12 cellular contexts compared by ENCODE assay signal in the genomic region with DNA sequence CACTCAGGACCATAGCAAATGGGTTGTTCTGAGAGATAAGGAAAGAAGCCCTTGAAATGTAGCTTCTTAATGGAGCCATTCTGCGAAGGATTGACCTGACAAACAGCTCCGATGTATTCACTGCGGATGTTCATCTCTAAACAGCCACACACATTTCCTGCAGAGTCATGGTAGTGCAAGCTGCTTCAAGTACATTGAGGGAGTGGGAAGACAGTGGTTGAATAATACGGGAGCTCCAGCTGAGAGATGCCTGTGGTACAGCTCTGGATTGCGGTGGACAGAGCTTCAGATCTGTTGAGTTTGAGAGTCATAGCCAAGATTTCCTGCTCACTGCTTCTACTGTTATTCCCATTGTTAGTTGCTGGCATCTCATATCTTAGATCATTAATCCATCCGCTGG.
A peak's percentile ranks its signal among the peaks of the same experiment; 100 is the strongest.
DNase-seq lines count a peak whose midpoint lies in the region; ATAC-seq, FAIRE-seq and TF ChIP-seq lines count a peak whose summit lies in the region.
"Had no signal": no experiment of that assay in that cellular context is flagged by ENCODE, and none has a peak within 500 bp of the region (broad histone marks: within the 10 kb centered on the region; RNA-seq: fewer than 3 reads in every experiment).

No MANE protein-coding gene starts in this region.

- H3K4me1 ChIP-seq in mesenchymal stem cell (ENCODE audit: control insufficient read depth, insufficient read depth, low read depth, low read length) = no peaks in the 10 kb centered on the region

- no peak overlapping the region for H2BK120ac ChIP-seq in mesenchymal stem cell (ENCODE audit: low read depth, low read length)

- peaks cover 7% of the 10 kb centered on the region for H3K4me1 Mint-ChIP-seq in activated naive CD8-positive, alpha-beta T cell treated with anti-CD3 and anti-CD28 coated beads, Interleukin-2, amount 50 U/mL, for 24 hours
- H3K4me1 Mint-ChIP-seq: neural crest cell had no signal

- peaks cover 0 to 36% of the 10 kb centered on the region in 2 experiments for H3K27me3 ChIP-seq in mesenchymal stem cell (ENCODE audit: control insufficient read depth in 1 of 2, insufficient read depth in 1 of 2, low read length in 2 of 2)

- H3K27ac Mint-ChIP-seq in activated naive CD8-positive, alpha-beta T cell treated with anti-CD3 and anti-CD28 coated beads, Interleukin-2, amount 50 U/mL, for 24 hours = no peak overlapping the region

- H3K4me2 ChIP-seq in mesenchymal stem cell (ENCODE audit: low read length, poor library complexity, severe bottlenecking) = no peak overlapping the region

- no peak overlapping the region for H3K27ac ChIP-seq in mesenchymal stem cell (ENCODE audit: low read length, poor library complexity, severe bottlenecking)

- no peak overlapping the region for H2AK5ac ChIP-seq in mesenchymal stem cell (ENCODE audit: low read length, severe bottlenecking)

- H3K79me1 ChIP-seq in mesenchymal stem cell (replicated peaks; ENCODE audit: low read length, poor library complexity, severe bottlenecking) = no peaks in the 10 kb centered on the region

- H3K9me3 ChIP-seq in mesenchymal stem cell (ENCODE audit: control insufficient read depth, low read length) = no peaks in the 10 kb centered on the region

- DNase-seq in AG20443 (ENCODE audit: low spot score) (peak; percentile 33), GDM1 (lab: John Stamatoyannopoulos, UW) (peak; percentile 35), mesenchymal stem cell (peak; percentile 70), H54 (ENCODE audit: insufficient read length, low spot score) (no peak)
- DNase-seq in activated naive CD8-positive, alpha-beta T cell treated with anti-CD3 and anti-CD28 coated beads, Interleukin-2, amount 50 U/mL, for 24 hours = no peak
- DNase-seq in activated CD4-positive, CD25-positive, alpha-beta regulatory T cell treated with anti-CD3 and anti-CD28 coated beads, Interleukin-2, amount 50 U/mL, for 72 hours = no peak
- DNase-seq: activated gamma-delta T cell; stimulated activated CD4-positive, alpha-beta T cell treated with anti-CD3 and anti-CD28 coated beads, Interleukin-1b, Interleukin-23, amount 100 ng/mL, for 48 hours; T-helper 9 cell had no signal

- H3K4me3 Mint-ChIP-seq in activated naive CD8-positive, alpha-beta T cell treated with anti-CD3 and anti-CD28 coated beads, Interleukin-2, amount 50 U/mL, for 24 hours = peak overlapping the region; percentile 34
- H3K4me3 Mint-ChIP-seq: neural crest cell had no signal

- H3K9ac ChIP-seq in mesenchymal stem cell (ENCODE audit: low read length) = no peak overlapping the region

- H3K9me3 Mint-ChIP-seq in activated naive CD8-positive, alpha-beta T cell treated with anti-CD3 and anti-CD28 coated beads, Interleukin-2, amount 50 U/mL, for 24 hours = no peaks in the 10 kb centered on the region

- no peaks in the 10 kb centered on the region for H3K36me3 ChIP-seq in mesenchymal stem cell (ENCODE audit: control insufficient read depth in 1 of 2, insufficient read depth in 2 of 2, low read depth in 1 of 2, low read length in 2 of 2)

- no peak overlapping the region for H2BK15ac ChIP-seq in mesenchymal stem cell (ENCODE audit: low read depth, poor library complexity, severe bottlenecking)

- no peak overlapping the region for H3K18ac ChIP-seq in mesenchymal stem cell (ENCODE audit: low read depth in 1 of 2, low read length in 2 of 2)

- H3K27me3 Mint-ChIP-seq in activated naive CD8-positive, alpha-beta T cell treated with anti-CD3 and anti-CD28 coated beads, Interleukin-2, amount 50 U/mL, for 24 hours = peaks cover 11% of the 10 kb centered on the region

- H2AFZ ChIP-seq in mesenchymal stem cell (ENCODE audit: low read depth, low read length) = no peak overlapping the region

- H2BK12ac ChIP-seq in mesenchymal stem cell (ENCODE audit: low read length in 2 of 2) = no peak overlapping the region

- no peak overlapping the region for H3K14ac ChIP-seq in mesenchymal stem cell (ENCODE audit: low read length in 2 of 2)

- no peak for ATAC-seq in activated naive CD8-positive, alpha-beta T cell treated with anti-CD3 and anti-CD28 coated beads, Interleukin-2, amount 50 U/mL, for 24 hours
- ATAC-seq in HG02571 (IDR thresholded peaks at IDR 0.05; ENCODE audit: unreplicated experiment) (no peak), HG03521 (IDR thresholded peaks at IDR 0.05; ENCODE audit: unreplicated experiment) (no peak)

- no peak overlapping the region for H3K4me3 ChIP-seq in mesenchymal stem cell (ENCODE audit: insufficient read depth in 1 of 2, low read depth in 1 of 2, low read length in 2 of 2)

- H3K23ac ChIP-seq in mesenchymal stem cell (ENCODE audit: low read length in 2 of 2) = no peak overlapping the region

- no peak overlapping the region for H4K91ac ChIP-seq in mesenchymal stem cell (ENCODE audit: low read length)

- no peak for FAIRE-seq in H54 (lab: Jason Lieb, UNC)

- H3K36me3 Mint-ChIP-seq in activated naive CD8-positive, alpha-beta T cell treated with anti-CD3 and anti-CD28 coated beads, Interleukin-2, amount 50 U/mL, for 24 hours (ENCODE audit: low read depth) = no peaks in the 10 kb centered on the region

- WGBS in mesenchymal stem cell = 81% methylated on average over 5 of the region's 6 CpGs

- H3K4ac ChIP-seq in mesenchymal stem cell (ENCODE audit: low read depth in 1 of 2, low read length in 2 of 2) = no peak overlapping the region

- no peak overlapping the region for H2BK5ac ChIP-seq in mesenchymal stem cell (ENCODE audit: low read depth, low read length, poor library complexity, severe bottlenecking)

- no peak overlapping the region for H4K8ac ChIP-seq in mesenchymal stem cell (ENCODE audit: low read length)

- TF ChIP-seq POLR2A in H54 (IDR thresholded peaks at IDR 0.05; ENCODE audit: low read depth, low read length) = no peak

Comparison
In these comparisons a context has a peak if more than half of its experiments do, and no peak if none do; other contexts are left out.
1. DNase-seq: peak in AG20443 (single experiment), GDM1 (single experiment) and mesenchymal stem cell (single experiment); none in activated naive CD8-positive, alpha-beta T cell treated with anti-CD3 and anti-CD28 coated beads, Interleukin-2, amount 50 U/mL, for 24 hours (single experiment), activated CD4-positive, CD25-positive, alpha-beta regulatory T cell treated with anti-CD3 and anti-CD28 coated beads, Interleukin-2, amount 50 U/mL, for 72 hours (single experiment) and H54 (single experiment).